In genomic region chr12:25313591-25313990, GRCh38 we compare ENCODE assay signal across 15 cellular contexts.
"Had no signal": no experiment of that assay in that cellular context is flagged by ENCODE, and none has a peak within 500 bp of the region (broad histone marks: within the 10 kb centered on the region; RNA-seq: fewer than 3 reads in every experiment).

No MANE protein-coding gene starts in this region.

- H3K9me3 ChIP-seq: left ventricle myocardium inferior, transverse colon, uterus had no signal

- H3K4me1 ChIP-seq: left ventricle myocardium inferior, uterus had no signal

- ATAC-seq: activated CD8-positive, alpha-beta T cell treated with anti-CD3 and anti-CD28 coated beads, Interleukin-2, amount 10 ng/mL, durations not matched to agents 7 days and 5 days; stimulated activated naive CD8-positive, alpha-beta T cell treated with anti-CD3 and anti-CD28 coated beads, Interleukin-15, Interleukin-2, amounts not matched to agents 100 U/mL and 50 U/mL, for 24 hours had no signal

- DNase-seq: activated CD4-positive, alpha-beta T cell treated with anti-CD3 and anti-CD28 coated beads, Interleukin-2, amount 10 ng/mL, durations not matched to agents 7 days and 5 days; activated CD8-positive, alpha-beta T cell treated with anti-CD3 and anti-CD28 coated beads, Interleukin-2, amount 10 ng/mL, durations not matched to agents 7 days and 5 days; activated naive CD4-positive, alpha-beta T cell treated with anti-CD3 and anti-CD28 coated beads, Interleukin-2, amount 10 ng/mL, durations not matched to agents 7 days and 5 days; activated T-cell treated with anti-CD3 and anti-CD28 coated beads, Interleukin-2, amount 50 U/mL, for 24 hours; aorta; dorsolateral prefrontal cortex; left ventricle myocardium inferior; naive B cell; stimulated activated CD4-positive, alpha-beta T cell treated with anti-CD3 and anti-CD28 coated beads, Interleukin-2, amount 100 ng/mL, for 24 hours; stimulated activated naive CD8-positive, alpha-beta T cell treated with anti-CD3 and anti-CD28 coated beads, Interleukin-15, Interleukin-2, amounts not matched to agents 100 U/mL and 50 U/mL, for 24 hours; T-helper 1 cell; T-helper 9 cell; transverse colon; uterus had no signal

- H3K27ac ChIP-seq: cardiac muscle cell, dorsolateral prefrontal cortex, left ventricle myocardium inferior, transverse colon, uterus had no signal

- H3K36me3 ChIP-seq: cardiac muscle cell, left ventricle myocardium inferior, transverse colon, uterus had no signal

- H3K4me3 ChIP-seq: cardiac muscle cell, dorsolateral prefrontal cortex, left ventricle myocardium inferior, transverse colon, uterus had no signal

- H3K27me3 ChIP-seq: cardiac muscle cell, dorsolateral prefrontal cortex, transverse colon, uterus had no signal
